ENCODE assay signal across 19 cellular contexts in genomic region chr10:45502458-45502857, GRCh38.
"Had no signal": no experiment of that assay in that cellular context is flagged by ENCODE, and none has a peak within 500 bp of the region (broad histone marks: within the 10 kb centered on the region; RNA-seq: fewer than 3 reads in every experiment).

No MANE protein-coding gene starts in this region.

- DNase-seq: activated B cell treated with CpG ODN at 0.5 μM for 24 hours; activated CD4-positive, alpha-beta T cell treated with anti-CD3 and anti-CD28 coated beads for 1 hour; activated CD4-positive, alpha-beta T cell treated with anti-CD3 and anti-CD28 coated beads, Interleukin-2, amount 10 ng/mL, durations not matched to agents 24 days and 14 days; activated CD4-positive, alpha-beta T cell treated with anti-CD3 and anti-CD28 coated beads, Interleukin-2, amount 50 U/mL, for 48 hours; activated CD8-positive, alpha-beta memory T cell treated with anti-CD3 and anti-CD28 coated beads, Interleukin-2, amount 10 ng/mL, durations not matched to agents 7 days and 5 days; activated gamma-delta T cell; activated naive CD4-positive, alpha-beta T cell treated with anti-CD3 and anti-CD28 coated beads for 36 hours; activated T-cell treated with anti-CD3 and anti-CD28 coated beads, Interleukin-2, amount 50 U/mL, for 4 hours; anterior cingulate cortex; caudate nucleus; Kasumi-1; KBM-7; NCI-H1105 treated with DMSO at 0.1 percent for 48 hours; NCI-H1436 treated with DMSO at 0.1 percent for 48 hours; NCI-H187; NCI-H2081; NCI-H524; SHP77 treated with DMSO at 0.1 percent for 48 hours had no signal

- ATAC-seq: activated CD8-positive, alpha-beta memory T cell treated with anti-CD3 and anti-CD28 coated beads, Interleukin-2, amount 10 ng/mL, durations not matched to agents 7 days and 5 days; activated T-cell treated with anti-CD3 and anti-CD28 coated beads, Interleukin-2, amount 50 U/mL, for 4 hours; activated T-helper 17 cell treated with anti-CD3 and anti-CD28 coated beads, Interleukin-2, amount 50 U/mL, for 72 hours had no signal
